Comparison of ENCODE assay signal across 14 cellular contexts in the genomic region with DNA sequence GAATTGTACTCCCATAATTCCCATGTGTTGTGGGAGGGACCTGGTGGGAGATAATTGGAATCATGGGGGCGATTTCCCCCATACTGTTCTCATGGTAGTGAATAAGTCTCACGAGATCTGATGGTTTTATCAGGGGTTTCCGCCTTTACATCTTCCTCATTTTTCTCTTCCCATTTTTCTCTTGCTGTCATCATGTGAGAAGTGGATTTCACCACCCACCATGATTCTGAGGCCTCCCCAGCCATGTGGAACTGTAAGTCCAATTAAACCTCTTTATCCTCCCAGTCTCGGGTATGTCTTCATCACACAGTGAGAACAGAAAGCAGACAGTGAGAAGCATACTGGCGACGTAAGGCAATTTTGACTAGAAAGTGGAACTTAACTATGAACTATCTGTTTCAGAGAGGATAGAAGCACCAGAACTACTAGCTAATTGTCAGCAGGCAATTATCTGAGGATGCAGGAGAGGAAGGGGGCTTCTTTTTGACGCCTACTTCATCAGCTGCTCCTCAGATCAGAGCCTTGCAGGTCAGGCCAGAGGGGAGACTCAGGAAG. TPM values are rescaled to one million over a fixed set of nuclear protein-coding genes. Genes with fewer than 3 reads are reported as not detected.
DNase-seq lines count a peak whose midpoint lies in the region; TF ChIP-seq lines count a peak whose summit lies in the region.
"Had no signal": no experiment of that assay in that cellular context is flagged by ENCODE, and none has a peak within 500 bp of the region (broad histone marks: within the 10 kb centered on the region; RNA-seq: fewer than 3 reads in every experiment).

No MANE protein-coding gene starts in this region.

- DNase-seq in CD1c-positive myeloid dendritic cell (ENCODE audit: extremely low spot score): peak; percentile 1
- DNase-seq in KBM-7: peak; percentile 32
- DNase-seq in MV-4-11 (lab: John Stamatoyannopoulos, UW): peak; percentile 89
- DNase-seq in SKM-1 treated with dmso at 0.1 percent for 144 hours (lab: John Stamatoyannopoulos, UW; ENCODE audit: unreplicated experiment): peak; percentile 20
- no peak for DNase-seq in epidermal melanocyte (ENCODE audit: insufficient read length, low spot score)
- no peak for DNase-seq in stomach
- no peak for DNase-seq in H4 (ENCODE audit: low spot score)
- DNase-seq: 8988T; ACHN; CD4-positive, alpha-beta T cell; DMS79 had no signal

- H3K4me1 ChIP-seq in stomach: no peaks in the 10 kb centered on the region

- TF ChIP-seq POLR2A in stomach (IDR thresholded peaks at IDR 0.05): no peak

- TF ChIP-seq EP300 in stomach (IDR thresholded peaks at IDR 0.05): no peak

- H3K27me3 ChIP-seq in stomach: no peaks in the 10 kb centered on the region

- in situ Hi-C loops in KBM-7 (cut with MboI; ENCODE audit: low pct_unique_long_range_greater_than_20kb, low sequenced_read_pairs): loop anchor here (25.0 kb wide), 1 partner anchor 519 kb away; a partner anchor contains a TSS

- no peak overlapping the region for H3K4me3 ChIP-seq in stomach
- H3K4me3 ChIP-seq: BLaER1 treated with 17β-estradiol and CSF1 and Interleukin-3, amounts not matched to agents 10 nM and 100 nM; GM12878 had no signal

- no peak for TF ChIP-seq CTCF in stomach (IDR thresholded peaks at IDR 0.05)

- H3K36me3 ChIP-seq in stomach: no peaks in the 10 kb centered on the region
- H3K36me3 ChIP-seq: BLaER1 treated with 17β-estradiol and CSF1 and Interleukin-3, amounts not matched to agents 10 nM and 100 nM had no signal

- WGBS in stomach, 5 donors: 66 to 82% (median 74%) methylated on average over 7 of the region's 7 CpGs

- H3K9me3 ChIP-seq in stomach: peaks cover 0 to 8% (median 0%) of the 10 kb centered on the region in 4 donors

- intact Hi-C loops in stomach (cut with DNase I; ENCODE audit: low total_unique reads): no loop called here

- H3K27ac ChIP-seq in stomach: no peak overlapping the region

RNA-seq across cellular contexts. Expression of a gene that starts 8.5 kb away (rescaled TPM):
- not detected for total RNA-seq in stomach
- not detected for polyA plus RNA-seq in stomach
- not detected in 2 replicates for total RNA-seq in H4 (2014; rRNA removed; shearing (Covaris generic))
- total RNA-seq: CD4-positive, alpha-beta T cell; G401; GM12878 had no signal

Comparison
In these comparisons a context has a peak if more than half of its experiments do, and no peak if none do; other contexts are left out.
1. DNase-seq: peak in CD1c-positive myeloid dendritic cell (single experiment), KBM-7 (single experiment), MV-4-11 (single experiment) and SKM-1 treated with dmso at 0.1 percent for 144 hours (single experiment); none in epidermal melanocyte (single experiment), stomach (single experiment) and H4 (single experiment).